In genomic region chr16:2985457-2985856, GRCh38 we compare ENCODE assay signal across 24 cellular contexts. TPM values are rescaled to one million over a fixed set of nuclear protein-coding genes. Genes with fewer than 3 reads are reported as not detected.
DNase-seq lines count a peak whose midpoint lies in the region; ATAC-seq, FAIRE-seq and TF ChIP-seq lines count a peak whose summit lies in the region.
"Had no signal": no experiment of that assay in that cellular context is flagged by ENCODE, and none has a peak within 500 bp of the region (broad histone marks: within the 10 kb centered on the region; RNA-seq: fewer than 3 reads in every experiment).

No MANE protein-coding gene starts in this region.

- H3K79me2 ChIP-seq in H1 (ENCODE audit: control insufficient read depth in 1 of 2, insufficient read depth in 2 of 2, low read length in 2 of 2), result no peaks in the 10 kb centered on the region

- no peak overlapping the region for H3K4me2 ChIP-seq in H1 (ENCODE audit: insufficient read depth in 1 of 2, low read depth in 2 of 2, low read length in 2 of 2)

- no peak overlapping the region for H3K4me3 ChIP-seq in H1 (ENCODE audit: extremely low read depth in 1 of 4, insufficient read depth in 2 of 4, low read depth in 3 of 4, low read length in 4 of 4)
- H3K4me3 ChIP-seq: lung had no signal

- peak overlapping the region; percentile 32; the same call in 1 of the 2 replicates for H3K18ac ChIP-seq in H1 (ENCODE audit: extremely low read depth, low read length)

- H2BK12ac ChIP-seq in H1 (ENCODE audit: low read depth, low read length), result no peak overlapping the region

- TF ChIP-seq POLR2A in H1 (IDR thresholded peaks at IDR 0.05; ENCODE audit: control extremely low read depth in 1 of 2, low read depth in 2 of 2, low read length in 2 of 2), result no peak

- H3K4ac ChIP-seq in H1 (replicated peaks; ENCODE audit: insufficient read length, low read depth, low read length), result no peak overlapping the region

- POLR2A ChIA-PET in H1 (lab: Charles Lee; ENCODE audit: partially characterized antibody), result interaction anchor here (1.2 to 15.2 kb wide), 5 partner anchors 11 to 71 kb away, joined by 3 to 200 read pairs (median 11); partner anchors contain the start of genes CLDN6, HCFC1R1, THOC6 and TNFRSF12A

- no peak for ATAC-seq in GM21576 (IDR thresholded peaks at IDR 0.05; ENCODE audit: unreplicated experiment)
- no peak for ATAC-seq in GM18498 (IDR thresholded peaks at IDR 0.05; ENCODE audit: unreplicated experiment)
- ATAC-seq: activated naive CD8-positive, alpha-beta T cell treated with anti-CD3 and anti-CD28 coated beads, Interleukin-2, amount 50 U/mL, for 24 hours had no signal

- H3K56ac ChIP-seq in H1 (replicated peaks; ENCODE audit: insufficient read length, low read depth, low read length), result no peak overlapping the region

- no peak overlapping the region for H4K91ac ChIP-seq in H1 (replicated peaks; ENCODE audit: insufficient read length, low read length)

- DNase-seq in LHCN-M2 (ENCODE audit: low read depth), result peak; percentile 76
- no peak for DNase-seq in H1 (ENCODE audit: low read depth in 1 of 2, low spot score in 2 of 2)
- DNase-seq in myocyte (ENCODE audit: low read depth), result peak; percentile 96
- DNase-seq in NCI-H1694 treated with DMSO at 0.1 percent for 48 hours (lab: John Stamatoyannopoulos, UW), result no peak
- DNase-seq: activated CD4-positive, alpha-beta memory T cell treated with anti-CD3 and anti-CD28 coated beads for 36 hours; activated effector memory CD4-positive, alpha-beta T cell treated with Interleukin-2 at 50 U/mL for 16 hours; activated naive CD8-positive, alpha-beta T cell treated with anti-CD3 and anti-CD28 coated beads, Interleukin-2, amount 50 U/mL, for 24 hours; effector CD8-positive, alpha-beta T cell; erythroblast; foreskin fibroblast; H7; hippocampal formation; MM.1S; NCI-H1436 treated with DMSO at 0.1 percent for 48 hours; NCI-H748 treated with DMSO at 0.1 percent for 48 hours; stimulated activated CD4-positive, alpha-beta T cell treated with anti-CD3 and anti-CD28 coated beads, Interleukin-4, amount 100 ng/mL, for 24 hours; stimulated activated naive CD4-positive, alpha-beta T cell treated with Interleukin-2 at 50 U/mL for 16 hours had no signal

- H3K14ac ChIP-seq in H1 (ENCODE audit: insufficient read length), result no peak overlapping the region

- no peak for TF ChIP-seq CTCF in H1 (IDR thresholded peaks at IDR 0.05; ENCODE audit: control extremely low read depth in 1 of 3, insufficient read depth in 1 of 3, low read depth in 1 of 3, low read length in 3 of 3)

- no peak overlapping the region; the same call in 1 of the 2 replicates for H2BK15ac ChIP-seq in H1 (ENCODE audit: low read length)

- no peak overlapping the region for H3K23ac ChIP-seq in H1 (ENCODE audit: insufficient read length)

- CTCF ChIA-PET in H1 (lab: Charles Lee; ENCODE audit: partially characterized antibody), result interaction anchor here (0.9 to 2.7 kb wide), 12 partner anchors 9 to 46 kb away, joined by 3 to 12 read pairs (median 4); partner anchors contain the start of genes PAQR4 and TNFRSF12A

- H3K9me3 ChIP-seq in H1 (ENCODE audit: insufficient read depth in 2 of 2, low read depth in 1 of 2, low read length in 1 of 2), result no peaks in the 10 kb centered on the region
- H3K9me3 ChIP-seq: neutrophil had no signal

- no peaks in the 10 kb centered on the region; a peak in 1 of 7 replicates for H3K27me3 ChIP-seq in H1 (replicated peaks in 1 of 4; ENCODE audit: control insufficient read depth in 3 of 4, extremely low read depth in 1 of 4, insufficient read depth in 3 of 4, low read length in 3 of 4)

- H3K4me1 ChIP-seq in H1 (replicated peaks in 1 of 4; ENCODE audit: control insufficient read depth in 3 of 4, insufficient read depth in 4 of 4, low read length in 3 of 4), result peaks cover 3 to 30% (median 23%) of the 10 kb centered on the region in 4 experiments

- H2AK5ac ChIP-seq in H1 (ENCODE audit: low read depth, low read length), result no peak overlapping the region

- no peak overlapping the region; the same call in 1 of the 2 replicates for H4K8ac ChIP-seq in H1 (ENCODE audit: extremely low read depth, insufficient read depth, low read length)

- TF ChIP-seq EP300 in H1 (IDR thresholded peaks at IDR 0.05; ENCODE audit: borderline replicate concordance in 1 of 2, low read depth in 2 of 2, low read length in 2 of 2), result no peak

- no peak overlapping the region for H3K9ac ChIP-seq in H1 (replicated peaks in 1 of 4; ENCODE audit: extremely low read depth in 1 of 4, low read depth in 3 of 4, low read length in 3 of 4)

- FAIRE-seq in H1 (lab: Jason Lieb, UNC), result no peak
- FAIRE-seq: D721Med had no signal

- no peak overlapping the region for H4K5ac ChIP-seq in H1 (ENCODE audit: insufficient read length, low read depth, low read length)

- H2BK120ac ChIP-seq in H1 (replicated peaks; ENCODE audit: low read depth, low read length), result no peak overlapping the region

- H3K36me3 ChIP-seq in H1 (ENCODE audit: control insufficient read depth in 2 of 4, insufficient read depth in 4 of 4, low read length in 3 of 4), result no peaks in the 10 kb centered on the region
- H3K36me3 ChIP-seq: neutrophil had no signal

- no peaks in the 10 kb centered on the region for H3K79me1 ChIP-seq in H1 (ENCODE audit: low read depth, low read length)

- H3K27ac ChIP-seq in H1 (ENCODE audit: low read depth, low read length), result no peak overlapping the region
- H3K27ac ChIP-seq: neutrophil had no signal

- WGBS in H1 (ENCODE audit: extremely low coverage in 1 of 2, insufficient coverage in 1 of 2, insufficient read length in 1 of 2, insufficient replicate concordance in 2 of 2, low coverage in 1 of 2, low lambda C conversion rate in 2 of 2, missing lambda C conversion rate in 1 of 2), 2 experiments, result 95% methylated on average over 9 of the region's 9 CpGs; no CpG with 5 or more reads in 1 of the 2 experiments

- H2AFZ ChIP-seq in H1 (ENCODE audit: low read length), result no peak overlapping the region

- H2BK20ac ChIP-seq in H1 (ENCODE audit: low read length), result no peak overlapping the region

- no peak overlapping the region for H2BK5ac ChIP-seq in H1 (ENCODE audit: low read depth, low read length)

- TF ChIP-seq RAD21 in H1 (IDR thresholded peaks at IDR 0.05 in 1 of 2, conservative IDR thresholded peaks at IDR 0.05 in 1 of 2; ENCODE audit: low read depth in 2 of 2, low read length in 2 of 2), result no peak

- H4K20me1 ChIP-seq in H1 (replicated peaks in 1 of 2; ENCODE audit: control insufficient read depth in 1 of 2, insufficient read depth in 2 of 2, low read length in 2 of 2), result no peaks in the 10 kb centered on the region

- H3K23me2 ChIP-seq in H1 (ENCODE audit: low read depth, low read length), result peaks cover 7% of the 10 kb centered on the region; the same call in 1 of the 2 replicates

RNA-seq across cellular contexts. Expression of gene PKMYT1, which starts 5.2 kb away (rescaled TPM):
- total RNA-seq in LHCN-M2 (2014; rRNA removed), result 73.1 and 91.4 TPM in 2 replicates
- polyA plus RNA-seq in LHCN-M2 (2012), result 36.3 TPM
- total RNA-seq in H1 (2021; fragmentation: NEBNext Ultra II Directional; extraction: Animal tissue kit (Norgen Biotek cat#: 25700)), result 74.7 and 83.6 TPM in 2 replicates
- polyA plus RNA-seq in H1 (2011; rRNA removed), result 85.2 and 180 TPM in 2 replicates
- polyA plus RNA-seq in H1 (2011; cell fraction: cytosol; rRNA removed), result 47.7 TPM
- polyA plus RNA-seq in H1 (2011; cell fraction: nucleus; rRNA removed), result 210 TPM
- polyA plus RNA-seq in H1 (2012, experiment 1 of 2), result 52.2 to 75.7 TPM (median 70.6 TPM) in 4 replicates
- polyA plus RNA-seq in H1 (2012, experiment 2 of 2), result 62.9 TPM
- 113 TPM for polyA plus RNA-seq in H1 (2013, experiment 1 of 2)
- polyA plus RNA-seq in H1 (2013, experiment 2 of 2), result 117 TPM
- 14.7 and 15.1 TPM in 2 replicates for polyA minus RNA-seq in H1 (2011; rRNA and poly(A)+ RNA removed)
- polyA minus RNA-seq in H1 (2011; cell fraction: cytosol; rRNA and poly(A)+ RNA removed), result 22.3 TPM
- polyA minus RNA-seq in H1 (2011; cell fraction: nucleus; rRNA and poly(A)+ RNA removed), result 61.8 TPM
- total RNA-seq in myocyte, result 0.53 and 6.7 TPM in 2 replicates
- 6.0 TPM for polyA plus RNA-seq in myocyte (2012)

RNA-seq across cellular contexts. Expression of gene PAQR4, which starts 16.3 kb away (rescaled TPM):
- total RNA-seq in LHCN-M2 (2014; rRNA removed), result 32.1 and 35.3 TPM in 2 replicates
- 18.2 TPM for polyA plus RNA-seq in LHCN-M2 (2012)
- 28.2 and 28.8 TPM in 2 replicates for total RNA-seq in H1 (2021; fragmentation: NEBNext Ultra II Directional; extraction: Animal tissue kit (Norgen Biotek cat#: 25700))
- polyA plus RNA-seq in H1 (2011; rRNA removed), result 34.6 and 52.8 TPM in 2 replicates
- 28.3 TPM for polyA plus RNA-seq in H1 (2011; cell fraction: cytosol; rRNA removed)
- polyA plus RNA-seq in H1 (2011; cell fraction: nucleus; rRNA removed), result 78.3 TPM
- polyA plus RNA-seq in H1 (2012, experiment 1 of 2), result 20.3 to 25.4 TPM (median 23.6 TPM) in 4 replicates
- polyA plus RNA-seq in H1 (2012, experiment 2 of 2), result 28.0 TPM
- 32.2 TPM for polyA plus RNA-seq in H1 (2013, experiment 1 of 2)
- polyA plus RNA-seq in H1 (2013, experiment 2 of 2), result 33.2 TPM
- 17.1 and 17.9 TPM in 2 replicates for polyA minus RNA-seq in H1 (2011; rRNA and poly(A)+ RNA removed)
- polyA minus RNA-seq in H1 (2011; cell fraction: cytosol; rRNA and poly(A)+ RNA removed), result 22.5 TPM
- 15.5 TPM for polyA minus RNA-seq in H1 (2011; cell fraction: nucleus; rRNA and poly(A)+ RNA removed)
- total RNA-seq in myocyte, result 14.6 and 18.0 TPM in 2 replicates
- polyA plus RNA-seq in myocyte (2012), result 23.0 TPM

RNA-seq across cellular contexts. Expression of gene KREMEN2, which starts 21.4 kb away (rescaled TPM):
- total RNA-seq in LHCN-M2 (2014; rRNA removed) (1.5 and 1.7 TPM in 2 replicates), myocyte (10.4 and 17.8 TPM in 2 replicates)
- 0.63 TPM for polyA plus RNA-seq in LHCN-M2 (2012)
- 6.6 and 7.8 TPM in 2 replicates for total RNA-seq in H1 (2021; fragmentation: NEBNext Ultra II Directional; extraction: Animal tissue kit (Norgen Biotek cat#: 25700))
- polyA plus RNA-seq in H1 (2011; rRNA removed), result 7.0 and 10.4 TPM in 2 replicates
- 8.8 TPM for polyA plus RNA-seq in H1 (2011; cell fraction: cytosol; rRNA removed)
- 16.5 TPM for polyA plus RNA-seq in H1 (2011; cell fraction: nucleus; rRNA removed)
- 2.6 to 7.9 TPM (median 6.3 TPM) in 4 replicates for polyA plus RNA-seq in H1 (2012, experiment 1 of 2)
- polyA plus RNA-seq in H1 (2012, experiment 2 of 2), result 6.3 TPM
- polyA plus RNA-seq in H1 (2013, experiment 1 of 2), result 10.9 TPM
- 10.2 TPM for polyA plus RNA-seq in H1 (2013, experiment 2 of 2)
- polyA minus RNA-seq in H1 (2011; rRNA and poly(A)+ RNA removed), result 0.32 and 0.71 TPM in 2 replicates
- 2.3 TPM for polyA minus RNA-seq in H1 (2011; cell fraction: cytosol; rRNA and poly(A)+ RNA removed)
- 3.9 TPM for polyA minus RNA-seq in H1 (2011; cell fraction: nucleus; rRNA and poly(A)+ RNA removed)
- polyA plus RNA-seq in myocyte (2012), result 13.8 TPM
- total RNA-seq: activated CD4-positive, alpha-beta memory T cell treated with anti-CD3 and anti-CD28 coated beads for 36 hours; pulmonary artery endothelial cell had no signal

RNA-seq across cellular contexts. Expression of gene CLDN9, which starts 27.3 kb away (rescaled TPM):
- not detected in 2 replicates for total RNA-seq in LHCN-M2 (2014; rRNA removed)
- polyA plus RNA-seq in LHCN-M2 (2012), result not detected
- 0.60 and 0.77 TPM in 2 replicates for total RNA-seq in H1 (2021; fragmentation: NEBNext Ultra II Directional; extraction: Animal tissue kit (Norgen Biotek cat#: 25700))
- polyA plus RNA-seq in H1 (2011; rRNA removed), result 0.89 and 2.2 TPM in 2 replicates
- 1.1 TPM for polyA plus RNA-seq in H1 (2011; cell fraction: cytosol; rRNA removed)
- 1.5 TPM for polyA plus RNA-seq in H1 (2011; cell fraction: nucleus; rRNA removed)
- polyA plus RNA-seq in H1 (2012, experiment 1 of 2), result 0.88 to 1.4 TPM (median 1.3 TPM) in 4 replicates
- polyA plus RNA-seq in H1 (2012, experiment 2 of 2), result 0.79 TPM
- polyA plus RNA-seq in H1 (2013, experiment 1 of 2), result 0.45 TPM
- polyA plus RNA-seq in H1 (2013, experiment 2 of 2), result 0.64 TPM
- 0.54 and 0.69 TPM in 2 replicates for polyA minus RNA-seq in H1 (2011; rRNA and poly(A)+ RNA removed)
- polyA minus RNA-seq in H1 (2011; cell fraction: cytosol; rRNA and poly(A)+ RNA removed), result 1.2 TPM
- polyA minus RNA-seq in H1 (2011; cell fraction: nucleus; rRNA and poly(A)+ RNA removed), result 2.4 TPM
- 0.05 and 0.36 TPM in 2 replicates for total RNA-seq in myocyte
- polyA plus RNA-seq in myocyte (2012), result 0.08 TPM
- total RNA-seq: activated CD4-positive, alpha-beta memory T cell treated with anti-CD3 and anti-CD28 coated beads for 36 hours; pulmonary artery endothelial cell had no signal

RNA-seq across cellular contexts. Expression of gene CLDN6, which starts 32.5 kb away (rescaled TPM):
- 0.06 TPM in 2 replicates for total RNA-seq in LHCN-M2 (2014; rRNA removed)
- 0.23 TPM for polyA plus RNA-seq in LHCN-M2 (2012)
- 747 and 793 TPM in 2 replicates for total RNA-seq in H1 (2021; fragmentation: NEBNext Ultra II Directional; extraction: Animal tissue kit (Norgen Biotek cat#: 25700))
- polyA plus RNA-seq in H1 (2011; rRNA removed), result 1,115 and 1,541 TPM in 2 replicates
- 1,064 TPM for polyA plus RNA-seq in H1 (2011; cell fraction: cytosol; rRNA removed)
- 853 TPM for polyA plus RNA-seq in H1 (2011; cell fraction: nucleus; rRNA removed)
- 1,062 to 1,141 TPM (median 1,120 TPM) in 4 replicates for polyA plus RNA-seq in H1 (2012, experiment 1 of 2)
- 1,707 TPM for polyA plus RNA-seq in H1 (2012, experiment 2 of 2)
- 1,092 TPM for polyA plus RNA-seq in H1 (2013, experiment 1 of 2)
- 1,249 TPM for polyA plus RNA-seq in H1 (2013, experiment 2 of 2)
- 497 and 676 TPM in 2 replicates for polyA minus RNA-seq in H1 (2011; rRNA and poly(A)+ RNA removed)
- 373 TPM for polyA minus RNA-seq in H1 (2011; cell fraction: cytosol; rRNA and poly(A)+ RNA removed)
- polyA minus RNA-seq in H1 (2011; cell fraction: nucleus; rRNA and poly(A)+ RNA removed), result 219 TPM
- 0.52 TPM in 1 of 2 replicates, not detected in the other for total RNA-seq in myocyte
- polyA plus RNA-seq in myocyte (2012), result 0.83 TPM
- total RNA-seq: activated CD4-positive, alpha-beta memory T cell treated with anti-CD3 and anti-CD28 coated beads for 36 hours; OCI-LY7; pulmonary artery endothelial cell had no signal

Comparison
In these comparisons a context has a peak if more than half of its experiments do, and no peak if none do; other contexts are left out.
1. DNase-seq: peak in LHCN-M2 (single experiment) and myocyte (single experiment); none in H1 (0 of 2) and NCI-H1694 treated with DMSO at 0.1 percent for 48 hours (single experiment).